Comparison of ENCODE assay signal across 32 cellular contexts in genomic region chr18:37582306-37582705, GRCh38. TPM values are rescaled to one million over a fixed set of nuclear protein-coding genes. Genes with fewer than 3 reads are reported as not detected.
"Had no signal": no experiment of that assay in that cellular context is flagged by ENCODE, and none has a peak within 500 bp of the region (broad histone marks: within the 10 kb centered on the region; RNA-seq: fewer than 3 reads in every experiment).

No MANE protein-coding gene starts in this region.

- H3K27ac Mint-ChIP-seq: activated CD4-positive, alpha-beta memory T cell treated with anti-CD3 and anti-CD28 coated beads, Interleukin-2, amount 10 ng/mL, durations not matched to agents 7 days and 5 days; activated CD8-positive, alpha-beta memory T cell treated with anti-CD3 and anti-CD28 coated beads, Interleukin-2, amount 10 ng/mL, durations not matched to agents 7 days and 5 days; activated naive CD8-positive, alpha-beta T cell treated with anti-CD3 and anti-CD28 coated beads for 36 hours had no signal

- H3K36me3 Mint-ChIP-seq: activated CD8-positive, alpha-beta memory T cell treated with anti-CD3 and anti-CD28 coated beads, Interleukin-2, amount 10 ng/mL, durations not matched to agents 7 days and 5 days; activated naive CD8-positive, alpha-beta T cell treated with anti-CD3 and anti-CD28 coated beads for 36 hours had no signal

- H3K4me1 Mint-ChIP-seq: activated CD4-positive, alpha-beta memory T cell treated with anti-CD3 and anti-CD28 coated beads, Interleukin-2, amount 10 ng/mL, durations not matched to agents 7 days and 5 days; activated CD8-positive, alpha-beta memory T cell treated with anti-CD3 and anti-CD28 coated beads, Interleukin-2, amount 10 ng/mL, durations not matched to agents 7 days and 5 days had no signal

- H3K9me3 Mint-ChIP-seq: activated CD4-positive, alpha-beta memory T cell treated with anti-CD3 and anti-CD28 coated beads, Interleukin-2, amount 10 ng/mL, durations not matched to agents 7 days and 5 days; activated naive CD8-positive, alpha-beta T cell treated with anti-CD3 and anti-CD28 coated beads for 36 hours had no signal

- ATAC-seq: activated CD8-positive, alpha-beta memory T cell treated with anti-CD3 and anti-CD28 coated beads, Interleukin-2, amount 10 ng/mL, durations not matched to agents 7 days and 5 days; Panc1 had no signal

- H3K4me3 Mint-ChIP-seq: activated CD4-positive, alpha-beta memory T cell treated with anti-CD3 and anti-CD28 coated beads, Interleukin-2, amount 10 ng/mL, durations not matched to agents 7 days and 5 days; activated CD8-positive, alpha-beta memory T cell treated with anti-CD3 and anti-CD28 coated beads, Interleukin-2, amount 10 ng/mL, durations not matched to agents 7 days and 5 days; activated naive CD8-positive, alpha-beta T cell treated with anti-CD3 and anti-CD28 coated beads for 36 hours had no signal

- DNase-seq: activated CD4-positive, alpha-beta memory T cell treated with anti-CD3 and anti-CD28 coated beads, Interleukin-2, amount 10 ng/mL, durations not matched to agents 7 days and 5 days; activated CD4-positive, alpha-beta T cell treated with anti-CD3 and anti-CD28 coated beads for 1 hour; activated CD4-positive, alpha-beta T cell treated with anti-CD3 and anti-CD28 coated beads for 48 hours; activated CD4-positive, CD25-positive, alpha-beta regulatory T cell; activated CD8-positive, alpha-beta memory T cell treated with anti-CD3 and anti-CD28 coated beads for 24 hours; activated CD8-positive, alpha-beta memory T cell treated with anti-CD3 and anti-CD28 coated beads, Interleukin-2, amount 10 ng/mL, durations not matched to agents 7 days and 5 days; activated CD8-positive, alpha-beta memory T cell treated with anti-CD3 and anti-CD28 coated beads, Interleukin-2, amount 50 U/mL, for 48 hours; activated effector memory CD4-positive, alpha-beta T cell treated with Interleukin-2 at 50 U/mL for 16 hours; activated naive CD4-positive, alpha-beta T cell treated with anti-CD3 and anti-CD28 coated beads, Interleukin-2, amount 50 U/mL, for 16 hours; activated naive CD8-positive, alpha-beta T cell treated with anti-CD3 and anti-CD28 coated beads for 36 hours; activated T-cell treated with anti-CD3 and anti-CD28 coated beads, Interleukin-2, amount 50 U/mL, for 48 hours; amniotic stem cell; aorta; brain microvascular endothelial cell; central memory CD4-positive, alpha-beta T cell; Karpas-422; NCI-H1105; NCI-H1417 treated with DMSO at 0.1 percent for 48 hours; NCI-H187 treated with DMSO at 0.1 percent for 48 hours; NCI-H2081; NCI-H2171 treated with DMSO at 0.1 percent for 48 hours; NCI-H2227 treated with DMSO at 0.1 percent for 48 hours; NCI-H524 treated with DMSO at 0.1 percent for 48 hours; SHP77; SJCRH30; T1000; WERI-Rb-1 had no signal

- H3K27me3 Mint-ChIP-seq: activated CD4-positive, alpha-beta memory T cell treated with anti-CD3 and anti-CD28 coated beads, Interleukin-2, amount 10 ng/mL, durations not matched to agents 7 days and 5 days; activated CD8-positive, alpha-beta memory T cell treated with anti-CD3 and anti-CD28 coated beads, Interleukin-2, amount 10 ng/mL, durations not matched to agents 7 days and 5 days had no signal

RNA-seq across cellular contexts. Expression of gene CELF4, which starts 16.7 kb away (rescaled TPM):
- total RNA-seq: activated CD4-positive, alpha-beta memory T cell treated with anti-CD3 and anti-CD28 coated beads, Interleukin-2, amount 10 ng/mL, durations not matched to agents 7 days and 5 days; activated CD8-positive, alpha-beta memory T cell treated with anti-CD3 and anti-CD28 coated beads, Interleukin-2, amount 10 ng/mL, durations not matched to agents 7 days and 5 days; activated naive CD8-positive, alpha-beta T cell treated with anti-CD3 and anti-CD28 coated beads for 36 hours; aorta; MCF 10A; RPMI7951; SJCRH30; T-helper 1 cell treated with Interleukin-12 subunit alpha and Interleukin-12 subunit beta and Interleukin-4 antibody, amounts not matched to agents 30 ng/mL and 1 ng/mL, for 36 hours; T-helper 2 cell treated with Interferon-gamma antibody and Interleukin-4, amounts not matched to agents 100 ng/mL and 5 ng/mL, for 36 hours had no signal
